1 cellular context compared by ENCODE assay signal in the genomic region with DNA sequence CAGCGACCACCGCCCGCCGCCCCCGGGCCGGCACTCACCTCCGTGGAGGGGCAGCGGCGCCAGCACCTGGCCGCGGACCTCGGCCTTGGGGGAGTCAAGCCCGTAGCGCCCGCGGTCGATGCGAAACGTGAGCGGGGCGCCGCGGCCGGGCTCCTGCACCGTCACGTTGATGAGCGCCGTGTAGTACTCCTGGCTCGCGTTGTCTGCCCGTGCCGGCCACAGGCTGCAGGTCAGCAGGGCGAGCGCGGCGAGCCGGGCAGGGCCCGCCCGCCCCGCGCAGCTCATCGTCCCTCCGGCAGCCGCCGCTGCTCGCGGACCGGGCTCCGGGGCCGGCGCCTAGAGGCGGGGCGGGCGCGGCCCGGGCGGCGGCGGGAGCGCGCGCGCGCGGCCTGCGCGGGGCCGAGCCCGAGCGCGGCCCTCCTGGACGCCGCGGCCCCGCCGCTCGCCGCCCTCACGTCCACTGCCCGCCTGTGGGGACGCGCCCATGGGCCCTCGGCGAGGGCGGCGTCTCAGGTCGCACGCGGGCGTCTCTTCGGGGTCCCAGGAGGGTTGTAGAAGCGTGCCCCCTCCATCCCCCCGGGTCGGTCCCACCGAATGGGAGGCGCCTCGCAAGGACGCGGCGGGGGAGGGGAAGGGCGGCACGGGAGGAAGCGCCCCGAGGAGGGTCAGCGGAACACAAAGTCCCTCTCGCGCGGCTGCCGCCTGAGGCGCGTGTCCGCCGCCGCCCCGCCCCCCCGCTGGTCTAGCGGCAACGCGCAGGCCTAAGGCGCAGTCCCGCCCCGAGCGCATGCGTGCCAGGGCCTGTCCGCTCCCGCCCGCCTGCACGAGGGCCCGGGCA.
TF ChIP-seq lines count a peak whose summit lies in the region.

A gene with protein sequence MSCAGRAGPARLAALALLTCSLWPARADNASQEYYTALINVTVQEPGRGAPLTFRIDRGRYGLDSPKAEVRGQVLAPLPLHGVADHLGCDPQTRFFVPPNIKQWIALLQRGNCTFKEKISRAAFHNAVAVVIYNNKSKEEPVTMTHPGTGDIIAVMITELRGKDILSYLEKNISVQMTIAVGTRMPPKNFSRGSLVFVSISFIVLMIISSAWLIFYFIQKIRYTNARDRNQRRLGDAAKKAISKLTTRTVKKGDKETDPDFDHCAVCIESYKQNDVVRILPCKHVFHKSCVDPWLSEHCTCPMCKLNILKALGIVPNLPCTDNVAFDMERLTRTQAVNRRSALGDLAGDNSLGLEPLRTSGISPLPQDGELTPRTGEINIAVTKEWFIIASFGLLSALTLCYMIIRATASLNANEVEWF (minus strand): TSS at position 342 of the 838 bp plus-strand sequence. CDS start 57 bp downstream, at position 285.

TF ChIP-seq in K562, 482 proteins besides CTCF, POLR2A, EP300 and RAD21 (continued from another document and continues in another):
- TF ChIP-seq ZNF766 (CRISPR knock-in tag; conservative IDR thresholded peaks at IDR 0.05) (peak; percentile 99), ETV5 (CRISPR knock-in tag; IDR thresholded peaks at IDR 0.05; ENCODE audit: low read depth) (peak; percentile 70; the same call in 1 of the 2 replicates), ZFP30 (CRISPR knock-in tag; IDR thresholded peaks at IDR 0.05; ENCODE audit: borderline replicate concordance) (no peak), ZNF695 (CRISPR knock-in tag; IDR thresholded peaks at IDR 0.05) (no peak), MECOM (CRISPR knock-in tag; IDR thresholded peaks at IDR 0.05) (0 out of 2 replicates have a peak, but pooled peaks have one; percentile 50), NUFIP1 (IDR thresholded peaks at IDR 0.05; ENCODE audit: partially characterized antibody) (no peak), PHF20 (IDR thresholded peaks at IDR 0.05; ENCODE audit: partially characterized antibody) (peak; percentile 56), ERF (CRISPR knock-in tag; IDR thresholded peaks at IDR 0.05) (peak; percentile 95; the same call in 1 of the 2 replicates), ZNF445 (CRISPR knock-in tag; IDR thresholded peaks at IDR 0.05; ENCODE audit: low read depth) (no peak; the same call in 1 of the 2 replicates), POLR2B (IDR thresholded peaks at IDR 0.05; ENCODE audit: low read depth, partially characterized antibody) (peak; percentile 85), ELF1 (tag; IDR thresholded peaks at IDR 0.05) (no peak), BRD4 (IDR thresholded peaks at IDR 0.05) (peak; percentile 53; the same call in 1 of the 2 replicates), CBX2 (IDR thresholded peaks at IDR 0.05; ENCODE audit: insufficient read depth, low read length, poor library complexity, severe bottlenecking) (no peak), ELF2 (CRISPR knock-in tag; IDR thresholded peaks at IDR 0.05) (no peak), CBX5 (IDR thresholded peaks at IDR 0.05; ENCODE audit: borderline replicate concordance, low read depth) (peak; percentile 12; the same call in 1 of the 2 replicates), GABPA (tag; conservative IDR thresholded peaks at IDR 0.05; ENCODE audit: low read depth) (peak; percentile 75), POLR3G (IDR thresholded peaks at IDR 0.05; ENCODE audit: extremely low read depth, insufficient read length, insufficient replicate concordance) (no peak), ZC3H8 (IDR thresholded peaks at IDR 0.05) (no peak), HCFC1 (IDR thresholded peaks at IDR 0.05; ENCODE audit: low read depth, low read length) (no peak; the same call in 1 of the 2 replicates), ZNF584 (CRISPR knock-in tag; IDR thresholded peaks at IDR 0.05; ENCODE audit: low read depth) (peak; percentile 96), FOXP1 (CRISPR knock-in tag; IDR thresholded peaks at IDR 0.05) (peak; percentile 99), BACH1 (tag; IDR thresholded peaks at IDR 0.05) (peak; percentile 93), RBM14 (IDR thresholded peaks at IDR 0.05; ENCODE audit: borderline replicate concordance, insufficient read depth, low read depth, low read length) (no peak), YY1 (IDR thresholded peaks at IDR 0.05; ENCODE audit: borderline replicate concordance in 1 of 3, control insufficient read depth in 1 of 3, extremely low read depth in 1 of 3, insufficient read depth in 3 of 3, insufficient read length in 1 of 3, insufficient replicate concordance in 2 of 3, low read depth in 1 of 3, low read length in 2 of 3) (peak in 1 of 3 experiments; percentile 6), HOXB6 (CRISPR knock-in tag; IDR thresholded peaks at IDR 0.05; ENCODE audit: borderline replicate concordance) (no peak), ZNF830 (CRISPR knock-in tag; IDR thresholded peaks at IDR 0.05) (no peak), BHLHE40 (IDR thresholded peaks at IDR 0.05; ENCODE audit: low read length) (peak; percentile 84), ZSCAN29 (IDR thresholded peaks at IDR 0.05) (no peak), BRCA1 (IDR thresholded peaks at IDR 0.05) (no peak), BRCA1 (CRISPR knock-in tag; IDR thresholded peaks at IDR 0.05) (peak; percentile 99), CBFA2T3 (IDR thresholded peaks at IDR 0.05) (0 out of 2 replicates have a peak, but pooled peaks have one; percentile 5), NRF1 (conservative IDR thresholded peaks at IDR 0.05 in 1 of 2, IDR thresholded peaks at IDR 0.05 in 1 of 2) (peak; percentile 96 to 97)
- TF ChIP-seq, protein P1, sequence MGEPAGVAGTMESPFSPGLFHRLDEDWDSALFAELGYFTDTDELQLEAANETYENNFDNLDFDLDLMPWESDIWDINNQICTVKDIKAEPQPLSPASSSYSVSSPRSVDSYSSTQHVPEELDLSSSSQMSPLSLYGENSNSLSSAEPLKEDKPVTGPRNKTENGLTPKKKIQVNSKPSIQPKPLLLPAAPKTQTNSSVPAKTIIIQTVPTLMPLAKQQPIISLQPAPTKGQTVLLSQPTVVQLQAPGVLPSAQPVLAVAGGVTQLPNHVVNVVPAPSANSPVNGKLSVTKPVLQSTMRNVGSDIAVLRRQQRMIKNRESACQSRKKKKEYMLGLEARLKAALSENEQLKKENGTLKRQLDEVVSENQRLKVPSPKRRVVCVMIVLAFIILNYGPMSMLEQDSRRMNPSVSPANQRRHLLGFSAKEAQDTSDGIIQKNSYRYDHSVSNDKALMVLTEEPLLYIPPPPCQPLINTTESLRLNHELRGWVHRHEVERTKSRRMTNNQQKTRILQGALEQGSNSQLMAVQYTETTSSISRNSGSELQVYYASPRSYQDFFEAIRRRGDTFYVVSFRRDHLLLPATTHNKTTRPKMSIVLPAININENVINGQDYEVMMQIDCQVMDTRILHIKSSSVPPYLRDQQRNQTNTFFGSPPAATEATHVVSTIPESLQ (CRISPR knock-in tag; IDR thresholded peaks at IDR 0.05) = peak; percentile 99; the same call in 1 of the 2 replicates
- TF ChIP-seq, protein P2, sequence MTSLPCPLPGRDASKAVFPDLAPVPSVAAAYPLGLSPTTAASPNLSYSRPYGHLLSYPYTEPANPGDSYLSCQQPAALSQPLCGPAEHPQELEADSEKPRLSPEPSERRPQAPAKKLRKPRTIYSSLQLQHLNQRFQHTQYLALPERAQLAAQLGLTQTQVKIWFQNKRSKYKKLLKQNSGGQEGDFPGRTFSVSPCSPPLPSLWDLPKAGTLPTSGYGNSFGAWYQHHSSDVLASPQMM (CRISPR knock-in tag; IDR thresholded peaks at IDR 0.05) = no peak
- TF ChIP-seq, protein P3, sequence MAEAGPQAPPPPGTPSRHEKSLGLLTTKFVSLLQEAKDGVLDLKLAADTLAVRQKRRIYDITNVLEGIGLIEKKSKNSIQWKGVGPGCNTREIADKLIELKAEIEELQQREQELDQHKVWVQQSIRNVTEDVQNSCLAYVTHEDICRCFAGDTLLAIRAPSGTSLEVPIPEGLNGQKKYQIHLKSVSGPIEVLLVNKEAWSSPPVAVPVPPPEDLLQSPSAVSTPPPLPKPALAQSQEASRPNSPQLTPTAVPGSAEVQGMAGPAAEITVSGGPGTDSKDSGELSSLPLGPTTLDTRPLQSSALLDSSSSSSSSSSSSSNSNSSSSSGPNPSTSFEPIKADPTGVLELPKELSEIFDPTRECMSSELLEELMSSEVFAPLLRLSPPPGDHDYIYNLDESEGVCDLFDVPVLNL (CRISPR knock-in tag; IDR thresholded peaks at IDR 0.05; ENCODE audit: low read depth) = peak; percentile 78; the same call in 1 of the 2 replicates
- TF ChIP-seq, protein P4, sequence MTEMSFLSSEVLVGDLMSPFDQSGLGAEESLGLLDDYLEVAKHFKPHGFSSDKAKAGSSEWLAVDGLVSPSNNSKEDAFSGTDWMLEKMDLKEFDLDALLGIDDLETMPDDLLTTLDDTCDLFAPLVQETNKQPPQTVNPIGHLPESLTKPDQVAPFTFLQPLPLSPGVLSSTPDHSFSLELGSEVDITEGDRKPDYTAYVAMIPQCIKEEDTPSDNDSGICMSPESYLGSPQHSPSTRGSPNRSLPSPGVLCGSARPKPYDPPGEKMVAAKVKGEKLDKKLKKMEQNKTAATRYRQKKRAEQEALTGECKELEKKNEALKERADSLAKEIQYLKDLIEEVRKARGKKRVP (CRISPR knock-in tag; IDR thresholded peaks at IDR 0.05) = peak; percentile 65; the same call in 1 of the 2 replicates
- TF ChIP-seq, protein P5, sequence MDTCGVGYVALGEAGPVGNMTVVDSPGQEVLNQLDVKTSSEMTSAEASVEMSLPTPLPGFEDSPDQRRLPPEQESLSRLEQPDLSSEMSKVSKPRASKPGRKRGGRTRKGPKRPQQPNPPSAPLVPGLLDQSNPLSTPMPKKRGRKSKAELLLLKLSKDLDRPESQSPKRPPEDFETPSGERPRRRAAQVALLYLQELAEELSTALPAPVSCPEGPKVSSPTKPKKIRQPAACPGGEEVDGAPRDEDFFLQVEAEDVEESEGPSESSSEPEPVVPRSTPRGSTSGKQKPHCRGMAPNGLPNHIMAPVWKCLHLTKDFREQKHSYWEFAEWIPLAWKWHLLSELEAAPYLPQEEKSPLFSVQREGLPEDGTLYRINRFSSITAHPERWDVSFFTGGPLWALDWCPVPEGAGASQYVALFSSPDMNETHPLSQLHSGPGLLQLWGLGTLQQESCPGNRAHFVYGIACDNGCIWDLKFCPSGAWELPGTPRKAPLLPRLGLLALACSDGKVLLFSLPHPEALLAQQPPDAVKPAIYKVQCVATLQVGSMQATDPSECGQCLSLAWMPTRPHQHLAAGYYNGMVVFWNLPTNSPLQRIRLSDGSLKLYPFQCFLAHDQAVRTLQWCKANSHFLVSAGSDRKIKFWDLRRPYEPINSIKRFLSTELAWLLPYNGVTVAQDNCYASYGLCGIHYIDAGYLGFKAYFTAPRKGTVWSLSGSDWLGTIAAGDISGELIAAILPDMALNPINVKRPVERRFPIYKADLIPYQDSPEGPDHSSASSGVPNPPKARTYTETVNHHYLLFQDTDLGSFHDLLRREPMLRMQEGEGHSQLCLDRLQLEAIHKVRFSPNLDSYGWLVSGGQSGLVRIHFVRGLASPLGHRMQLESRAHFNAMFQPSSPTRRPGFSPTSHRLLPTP (IDR thresholded peaks at IDR 0.05; ENCODE audit: borderline replicate concordance, extremely low read depth, insufficient read length) = no peak
- TF ChIP-seq, protein P6, sequence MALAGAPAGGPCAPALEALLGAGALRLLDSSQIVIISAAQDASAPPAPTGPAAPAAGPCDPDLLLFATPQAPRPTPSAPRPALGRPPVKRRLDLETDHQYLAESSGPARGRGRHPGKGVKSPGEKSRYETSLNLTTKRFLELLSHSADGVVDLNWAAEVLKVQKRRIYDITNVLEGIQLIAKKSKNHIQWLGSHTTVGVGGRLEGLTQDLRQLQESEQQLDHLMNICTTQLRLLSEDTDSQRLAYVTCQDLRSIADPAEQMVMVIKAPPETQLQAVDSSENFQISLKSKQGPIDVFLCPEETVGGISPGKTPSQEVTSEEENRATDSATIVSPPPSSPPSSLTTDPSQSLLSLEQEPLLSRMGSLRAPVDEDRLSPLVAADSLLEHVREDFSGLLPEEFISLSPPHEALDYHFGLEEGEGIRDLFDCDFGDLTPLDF (CRISPR knock-in tag; IDR thresholded peaks at IDR 0.05) = no peak
- TF ChIP-seq, protein P7, sequence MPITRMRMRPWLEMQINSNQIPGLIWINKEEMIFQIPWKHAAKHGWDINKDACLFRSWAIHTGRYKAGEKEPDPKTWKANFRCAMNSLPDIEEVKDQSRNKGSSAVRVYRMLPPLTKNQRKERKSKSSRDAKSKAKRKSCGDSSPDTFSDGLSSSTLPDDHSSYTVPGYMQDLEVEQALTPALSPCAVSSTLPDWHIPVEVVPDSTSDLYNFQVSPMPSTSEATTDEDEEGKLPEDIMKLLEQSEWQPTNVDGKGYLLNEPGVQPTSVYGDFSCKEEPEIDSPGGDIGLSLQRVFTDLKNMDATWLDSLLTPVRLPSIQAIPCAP (CRISPR knock-in tag; IDR thresholded peaks at IDR 0.05; ENCODE audit: borderline replicate concordance) = peak; percentile 96; the same call in 1 of the 2 replicates
- TF ChIP-seq, protein P8, sequence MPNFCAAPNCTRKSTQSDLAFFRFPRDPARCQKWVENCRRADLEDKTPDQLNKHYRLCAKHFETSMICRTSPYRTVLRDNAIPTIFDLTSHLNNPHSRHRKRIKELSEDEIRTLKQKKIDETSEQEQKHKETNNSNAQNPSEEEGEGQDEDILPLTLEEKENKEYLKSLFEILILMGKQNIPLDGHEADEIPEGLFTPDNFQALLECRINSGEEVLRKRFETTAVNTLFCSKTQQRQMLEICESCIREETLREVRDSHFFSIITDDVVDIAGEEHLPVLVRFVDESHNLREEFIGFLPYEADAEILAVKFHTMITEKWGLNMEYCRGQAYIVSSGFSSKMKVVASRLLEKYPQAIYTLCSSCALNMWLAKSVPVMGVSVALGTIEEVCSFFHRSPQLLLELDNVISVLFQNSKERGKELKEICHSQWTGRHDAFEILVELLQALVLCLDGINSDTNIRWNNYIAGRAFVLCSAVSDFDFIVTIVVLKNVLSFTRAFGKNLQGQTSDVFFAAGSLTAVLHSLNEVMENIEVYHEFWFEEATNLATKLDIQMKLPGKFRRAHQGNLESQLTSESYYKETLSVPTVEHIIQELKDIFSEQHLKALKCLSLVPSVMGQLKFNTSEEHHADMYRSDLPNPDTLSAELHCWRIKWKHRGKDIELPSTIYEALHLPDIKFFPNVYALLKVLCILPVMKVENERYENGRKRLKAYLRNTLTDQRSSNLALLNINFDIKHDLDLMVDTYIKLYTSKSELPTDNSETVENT (CRISPR knock-in tag; IDR thresholded peaks at IDR 0.05) = peak; percentile 84
- TF ChIP-seq, protein P9, sequence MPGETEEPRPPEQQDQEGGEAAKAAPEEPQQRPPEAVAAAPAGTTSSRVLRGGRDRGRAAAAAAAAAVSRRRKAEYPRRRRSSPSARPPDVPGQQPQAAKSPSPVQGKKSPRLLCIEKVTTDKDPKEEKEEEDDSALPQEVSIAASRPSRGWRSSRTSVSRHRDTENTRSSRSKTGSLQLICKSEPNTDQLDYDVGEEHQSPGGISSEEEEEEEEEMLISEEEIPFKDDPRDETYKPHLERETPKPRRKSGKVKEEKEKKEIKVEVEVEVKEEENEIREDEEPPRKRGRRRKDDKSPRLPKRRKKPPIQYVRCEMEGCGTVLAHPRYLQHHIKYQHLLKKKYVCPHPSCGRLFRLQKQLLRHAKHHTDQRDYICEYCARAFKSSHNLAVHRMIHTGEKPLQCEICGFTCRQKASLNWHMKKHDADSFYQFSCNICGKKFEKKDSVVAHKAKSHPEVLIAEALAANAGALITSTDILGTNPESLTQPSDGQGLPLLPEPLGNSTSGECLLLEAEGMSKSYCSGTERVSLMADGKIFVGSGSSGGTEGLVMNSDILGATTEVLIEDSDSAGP (CRISPR knock-in tag; IDR thresholded peaks at IDR 0.05) = 0 out of 2 replicates have a peak, but pooled peaks have one; percentile 32
- TF ChIP-seq, protein P10, sequence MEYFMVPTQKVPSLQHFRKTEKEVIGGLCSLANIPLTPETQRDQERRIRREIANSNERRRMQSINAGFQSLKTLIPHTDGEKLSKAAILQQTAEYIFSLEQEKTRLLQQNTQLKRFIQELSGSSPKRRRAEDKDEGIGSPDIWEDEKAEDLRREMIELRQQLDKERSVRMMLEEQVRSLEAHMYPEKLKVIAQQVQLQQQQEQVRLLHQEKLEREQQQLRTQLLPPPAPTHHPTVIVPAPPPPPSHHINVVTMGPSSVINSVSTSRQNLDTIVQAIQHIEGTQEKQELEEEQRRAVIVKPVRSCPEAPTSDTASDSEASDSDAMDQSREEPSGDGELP (CRISPR knock-in tag; IDR thresholded peaks at IDR 0.05; ENCODE audit: borderline replicate concordance) = peak; percentile 92; the same call in 1 of the 2 replicates
